ENCODE assay signal across 1 cellular context in the genomic region with DNA sequence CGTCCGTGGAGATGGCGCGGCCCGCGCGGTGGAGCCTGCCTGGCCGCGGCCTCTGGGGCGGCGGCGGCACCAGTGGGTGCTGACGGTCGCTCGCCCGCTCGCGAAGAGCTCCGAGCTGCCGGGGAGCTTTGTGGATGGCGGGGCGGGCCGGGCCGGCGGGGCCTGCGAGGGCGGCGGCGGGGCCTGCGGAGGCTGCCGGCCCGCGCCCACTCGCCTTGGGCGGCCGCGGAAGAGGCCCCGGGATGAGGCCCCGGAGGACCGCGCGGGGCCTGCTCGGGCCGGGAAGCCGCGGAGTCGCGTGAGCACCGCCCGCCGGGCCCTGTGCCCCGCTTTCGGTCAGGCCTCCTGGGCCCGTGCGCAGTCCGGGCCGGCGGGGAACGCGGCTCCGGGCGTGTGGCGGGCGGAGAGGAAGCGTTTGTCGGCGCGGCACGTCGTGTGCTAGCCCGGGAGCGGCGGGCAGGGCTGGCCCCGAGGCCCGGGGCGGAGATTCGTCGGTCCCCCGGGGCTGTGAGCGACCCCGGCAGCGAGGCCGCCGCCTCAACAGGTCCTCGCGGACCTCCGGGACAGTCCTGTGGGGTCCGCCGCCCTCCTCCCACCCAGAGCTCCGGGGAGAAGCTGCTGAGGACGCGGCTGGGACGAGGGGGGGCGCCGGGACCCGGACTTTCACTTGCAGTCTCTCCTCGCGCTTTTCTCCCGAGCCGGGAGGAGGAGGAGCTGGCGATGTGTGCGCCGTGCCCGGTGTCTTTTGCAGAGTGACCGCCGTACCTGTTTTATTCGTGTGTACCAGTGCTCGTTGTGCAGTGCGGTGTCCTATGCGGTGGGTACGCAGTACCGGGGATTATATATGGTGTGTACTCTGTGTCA.
TF ChIP-seq lines count a peak whose summit lies in the region.

No MANE protein-coding gene starts in this region.

TF ChIP-seq in WTC11, 78 proteins besides CTCF, POLR2A, EP300 and RAD21 (continued from another document):
- TF ChIP-seq, protein P1, sequence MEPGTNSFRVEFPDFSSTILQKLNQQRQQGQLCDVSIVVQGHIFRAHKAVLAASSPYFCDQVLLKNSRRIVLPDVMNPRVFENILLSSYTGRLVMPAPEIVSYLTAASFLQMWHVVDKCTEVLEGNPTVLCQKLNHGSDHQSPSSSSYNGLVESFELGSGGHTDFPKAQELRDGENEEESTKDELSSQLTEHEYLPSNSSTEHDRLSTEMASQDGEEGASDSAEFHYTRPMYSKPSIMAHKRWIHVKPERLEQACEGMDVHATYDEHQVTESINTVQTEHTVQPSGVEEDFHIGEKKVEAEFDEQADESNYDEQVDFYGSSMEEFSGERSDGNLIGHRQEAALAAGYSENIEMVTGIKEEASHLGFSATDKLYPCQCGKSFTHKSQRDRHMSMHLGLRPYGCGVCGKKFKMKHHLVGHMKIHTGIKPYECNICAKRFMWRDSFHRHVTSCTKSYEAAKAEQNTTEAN (CRISPR knock-in tag; IDR thresholded peaks at IDR 0.05) = 0 out of 2 replicates have a peak, but pooled peaks have one; percentile 50
- TF ChIP-seq GABPB1 (CRISPR knock-in tag; IDR thresholded peaks at IDR 0.05) (0 out of 2 replicates have a peak, but pooled peaks have one; percentile 38), NFYB (CRISPR knock-in tag; conservative IDR thresholded peaks at IDR 0.05; ENCODE audit: low read depth) (peak; percentile 36; the same call in 1 of the 2 replicates), ESRRA (CRISPR knock-in tag; IDR thresholded peaks at IDR 0.05; ENCODE audit: borderline replicate concordance) (peak; percentile 60; the same call in 1 of the 2 replicates), NR3C1 (CRISPR knock-in tag; conservative IDR thresholded peaks at IDR 0.05; ENCODE audit: low read depth) (no peak)
